26 cellular contexts compared by ENCODE assay signal in the genomic region with DNA sequence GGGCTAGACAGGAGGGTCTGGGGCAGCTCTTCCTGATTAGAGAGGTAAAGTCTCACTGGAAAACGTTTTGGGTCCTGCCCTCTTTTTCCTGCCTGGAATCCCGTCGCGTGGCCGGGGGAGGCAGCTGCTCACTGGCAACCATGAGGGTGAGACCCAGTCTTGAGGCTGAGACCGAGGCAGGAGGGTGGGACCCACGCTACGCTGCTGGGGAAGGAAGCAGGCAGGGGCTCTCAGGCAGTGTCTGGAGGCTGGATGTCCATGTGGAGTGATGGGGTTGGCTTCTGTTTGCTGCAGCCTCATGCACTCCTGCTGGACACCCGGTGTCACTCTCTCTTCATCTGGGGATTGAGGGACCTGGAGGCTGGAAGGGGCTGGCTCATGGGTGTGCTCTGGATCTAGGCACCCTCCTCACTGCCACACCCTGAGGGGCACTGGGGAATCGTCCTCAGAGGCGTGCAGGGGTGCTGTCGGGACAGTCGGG. TPM values are rescaled to one million over a fixed set of nuclear protein-coding genes. Genes with fewer than 3 reads are reported as not detected.
"Had no signal": no experiment of that assay in that cellular context is flagged by ENCODE, and none has a peak within 500 bp of the region (broad histone marks: within the 10 kb centered on the region; RNA-seq: fewer than 3 reads in every experiment).

No MANE protein-coding gene starts in this region.

- H3K9me3 ChIP-seq: colonic mucosa had no signal

- H2AFZ ChIP-seq: neural progenitor cell, parathyroid adenoma had no signal

- H3K4me2 ChIP-seq: neural progenitor cell had no signal

- H3K4me1 ChIP-seq: colonic mucosa, neural progenitor cell, parathyroid adenoma had no signal

- H3K36me3 ChIP-seq: colonic mucosa, neural progenitor cell had no signal

- H3K27me3 ChIP-seq: colonic mucosa, neural progenitor cell had no signal

- H3K4me3 ChIP-seq: colonic mucosa, neural progenitor cell had no signal

- DNase-seq: activated CD4-positive, alpha-beta memory T cell treated with anti-CD3 and anti-CD28 coated beads, Interleukin-2, amount 10 ng/mL, durations not matched to agents 7 days and 5 days; activated CD4-positive, alpha-beta T cell treated with anti-CD3 and anti-CD28 coated beads for 48 hours; activated CD4-positive, CD25-positive, alpha-beta regulatory T cell; activated naive CD4-positive, alpha-beta T cell; activated naive CD8-positive, alpha-beta T cell treated with anti-CD3 and anti-CD28 coated beads, Interleukin-2, amount 10 ng/mL, durations not matched to agents 7 days and 5 days; activated T-cell treated with anti-CD3 and anti-CD28 coated beads, Interleukin-2, amount 50 U/mL, for 1 hour; central memory CD4-positive, alpha-beta T cell; colonic mucosa; foreskin melanocyte; glutamatergic neuron; mesendoderm; naive thymus-derived CD4-positive, alpha-beta T cell; stimulated activated CD4-positive, alpha-beta T cell treated with anti-CD3 and anti-CD28 coated beads, Interleukin-12 subunit alpha, Interleukin-12 subunit beta, amount 100 ng/mL, for 4 hours; stimulated activated CD4-positive, alpha-beta T cell treated with anti-CD3 and anti-CD28 coated beads, Interleukin-1b, Interleukin-23, amount 100 ng/mL, for 48 hours; stimulated activated CD8-positive, alpha-beta memory T cell treated with anti-CD3 and anti-CD28 coated beads, Interleukin-4, amount 100 ng/mL, for 48 hours; stimulated activated naive CD4-positive, alpha-beta T cell; T-cell had no signal

- H3K79me2 ChIP-seq: parathyroid adenoma had no signal

- H3K27ac ChIP-seq: colonic mucosa, neural progenitor cell, parathyroid adenoma had no signal

- H3K9ac ChIP-seq: neural progenitor cell, parathyroid adenoma had no signal

- ATAC-seq: activated T-helper 17 cell treated with anti-CD3 and anti-CD28 coated beads, Interleukin-2, amount 50 U/mL, for 72 hours; naive thymus-derived CD4-positive, alpha-beta T cell; T-cell had no signal

RNA-seq across cellular contexts. Expression of gene MYMK, which starts 34.5 kb away (rescaled TPM):
- total RNA-seq: activated CD4-positive, alpha-beta memory T cell treated with anti-CD3 and anti-CD28 coated beads, Interleukin-2, amount 10 ng/mL, durations not matched to agents 7 days and 5 days; activated naive CD8-positive, alpha-beta T cell treated with anti-CD3 and anti-CD28 coated beads, Interleukin-2, amount 10 ng/mL, durations not matched to agents 7 days and 5 days; activated T-helper 17 cell treated with anti-CD3 and anti-CD28 coated beads, Interleukin-2, amount 50 U/mL, for 72 hours; colonic mucosa; epithelial cell of proximal tubule; fibroblast of lung; kidney epithelial cell; liver; mucosa of gallbladder; naive thymus-derived CD4-positive, alpha-beta T cell; T-cell had no signal
- polyA plus RNA-seq: fibroblast of lung; liver; naive thymus-derived CD4-positive, alpha-beta T cell; urinary bladder had no signal

RNA-seq across cellular contexts. Expression of gene ADAMTSL2, which starts 44.3 kb away (rescaled TPM):
- total RNA-seq: activated CD4-positive, alpha-beta memory T cell treated with anti-CD3 and anti-CD28 coated beads, Interleukin-2, amount 10 ng/mL, durations not matched to agents 7 days and 5 days; activated T-helper 17 cell treated with anti-CD3 and anti-CD28 coated beads, Interleukin-2, amount 50 U/mL, for 72 hours; epithelial cell of proximal tubule had no signal
